In the genomic region with DNA sequence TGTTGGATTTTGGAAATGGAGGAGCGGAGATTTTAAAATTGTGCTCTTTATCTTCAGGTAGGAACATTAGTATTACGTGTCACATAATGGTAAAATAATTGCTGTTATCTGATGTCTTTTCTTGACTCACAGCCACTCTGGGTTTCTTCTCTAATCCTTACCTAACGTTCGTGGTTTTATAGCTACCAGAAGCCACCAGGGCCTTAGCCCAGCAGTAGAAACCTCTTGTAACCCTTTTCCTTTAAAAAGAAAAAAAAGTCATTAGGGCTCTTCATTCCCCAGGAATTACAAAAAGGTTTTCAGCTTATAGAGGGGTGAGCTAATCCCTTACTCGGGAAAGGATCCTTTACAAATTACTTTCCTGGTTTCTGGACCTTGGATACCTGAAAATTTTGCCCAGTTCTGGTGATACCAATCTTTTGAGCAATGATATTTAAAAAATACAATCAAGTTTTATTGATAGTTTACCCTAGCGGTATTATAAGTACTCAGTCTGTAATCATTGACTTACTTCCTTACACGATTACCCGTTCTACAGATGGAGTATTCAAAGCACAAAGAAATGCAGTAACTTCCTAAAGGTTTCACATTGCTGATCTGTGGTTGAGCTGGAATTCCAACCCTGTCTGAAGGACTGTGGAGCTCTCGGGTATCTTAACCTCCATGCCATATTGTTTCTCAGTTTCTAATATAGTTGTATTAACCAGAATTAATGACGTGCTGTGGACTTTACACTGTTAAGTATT, we compare ENCODE assay signal across 8 cellular contexts. TPM values are rescaled to one million over a fixed set of nuclear protein-coding genes. Genes with fewer than 3 reads are reported as not detected.
DNase-seq lines count a peak whose midpoint lies in the region; ATAC-seq, FAIRE-seq and TF ChIP-seq lines count a peak whose summit lies in the region.

No MANE protein-coding gene starts in this region.

- H3K23ac ChIP-seq in mesenchymal stem cell (ENCODE audit: low read length in 2 of 2): no peak overlapping the region

- peak overlapping the region; percentile 91 for H3K4me3 Mint-ChIP-seq in CD8-positive, alpha-beta T cell

- H4K91ac ChIP-seq in mesenchymal stem cell (ENCODE audit: low read length): no peak overlapping the region

- H3K4me2 ChIP-seq in mesenchymal stem cell (ENCODE audit: low read length, poor library complexity, severe bottlenecking): peak overlapping the region; percentile 70

- H3K18ac ChIP-seq in mesenchymal stem cell (ENCODE audit: low read depth in 1 of 2, low read length in 2 of 2): peak overlapping the region in 1 of 2 experiments; percentile 50

- peaks cover 28% of the 10 kb centered on the region for H3K4me1 Mint-ChIP-seq in CD8-positive, alpha-beta T cell (ENCODE audit: low read depth)

- H2AFZ ChIP-seq in mesenchymal stem cell (ENCODE audit: low read depth, low read length): no peak overlapping the region

- no peaks in the 10 kb centered on the region for H3K27me3 Mint-ChIP-seq in CD8-positive, alpha-beta T cell (ENCODE audit: low read depth)

- H3K36me3 Mint-ChIP-seq in CD8-positive, alpha-beta T cell: peaks cover 17% of the 10 kb centered on the region

- H3K9me3 ChIP-seq in CD8-positive, alpha-beta T cell (ENCODE audit: low read length): no peaks in the 10 kb centered on the region
- no peaks in the 10 kb centered on the region for H3K9me3 ChIP-seq in KOPT-K1 (ENCODE audit: insufficient read depth, low read length, poor library complexity, severe bottlenecking)
- H3K9me3 ChIP-seq in mesenchymal stem cell (ENCODE audit: control insufficient read depth, low read length): no peaks in the 10 kb centered on the region

- peak overlapping the region; percentile 92 for H2BK5ac ChIP-seq in mesenchymal stem cell (ENCODE audit: low read depth, low read length, poor library complexity, severe bottlenecking)

- H3K79me1 ChIP-seq in mesenchymal stem cell (replicated peaks; ENCODE audit: low read length, poor library complexity, severe bottlenecking): peaks cover 8% of the 10 kb centered on the region

- no peak overlapping the region for H2BK12ac ChIP-seq in mesenchymal stem cell (ENCODE audit: low read length in 2 of 2)

- DNase-seq in CD8-positive, alpha-beta T cell: no peak
- DNase-seq in cardiac fibroblast (ENCODE audit: low read depth in 2 of 2): peak; percentile 60 to 67
- DNase-seq in mesenchymal stem cell: peak; percentile 74
- peak; percentile 46 for DNase-seq in urothelium cell line (ENCODE audit: low spot score)
- DNase-seq in NCI-H510A (lab: John Stamatoyannopoulos, UW): no peak
- no peak for DNase-seq in DMS153 (lab: John Stamatoyannopoulos, UW)

- no peak overlapping the region for H4K8ac ChIP-seq in mesenchymal stem cell (ENCODE audit: low read length)

- no peak overlapping the region for H3K4ac ChIP-seq in mesenchymal stem cell (ENCODE audit: low read depth in 1 of 2, low read length in 2 of 2)

- FAIRE-seq in urothelium cell line (lab: Jason Lieb, UNC): no peak

- peak overlapping the region; percentile 44 for H2AK5ac ChIP-seq in mesenchymal stem cell (ENCODE audit: low read length, severe bottlenecking)

- H3K9ac ChIP-seq in mesenchymal stem cell (ENCODE audit: low read length): peak overlapping the region; percentile 100

- intact Hi-C loops in CD8-positive, alpha-beta T cell (cut with DNase I, micrococcal nuclease): loop anchor here (5.0 to 10.0 kb wide), 6 partner anchors 148 to 1768 kb away; a partner anchor contains a TSS

- H3K27ac ChIP-seq in CD8-positive, alpha-beta T cell (ENCODE audit: low read depth, low read length): peak overlapping the region; percentile 98
- peak overlapping the region; percentile 53 for H3K27ac ChIP-seq in KOPT-K1 (ENCODE audit: low read depth, low read length, poor library complexity, severe bottlenecking)
- H3K27ac ChIP-seq in mesenchymal stem cell (ENCODE audit: low read length, poor library complexity, severe bottlenecking): peak overlapping the region; percentile 98

- peaks cover 19% of the 10 kb centered on the region for H3K4me1 ChIP-seq in CD8-positive, alpha-beta T cell (ENCODE audit: insufficient read depth, low read length)
- H3K4me1 ChIP-seq in mesenchymal stem cell (ENCODE audit: control insufficient read depth, insufficient read depth, low read depth, low read length): peaks cover 5% of the 10 kb centered on the region

- CTCF ChIA-PET in CD8-positive, alpha-beta T cell (lab: Charles Lee): interaction anchor here (0.6 to 1.9 kb wide), 12 partner anchors 9 to 536 kb away, joined by 3 to 5 read pairs (median 3); no protein-coding TSS in a partner anchor

- no peak overlapping the region for H3K14ac ChIP-seq in mesenchymal stem cell (ENCODE audit: low read length in 2 of 2)

- POLR2A ChIA-PET in CD8-positive, alpha-beta T cell (lab: Charles Lee): interaction anchor here (0.9 to 1.2 kb wide), 4 partner anchors 12 to 340 kb away, joined by 3 read pairs; no protein-coding TSS in a partner anchor

- H3K9me3 Mint-ChIP-seq in CD8-positive, alpha-beta T cell: no peaks in the 10 kb centered on the region

- peak overlapping the region; percentile 75 for H3K4me3 ChIP-seq in CD8-positive, alpha-beta T cell (ENCODE audit: low read depth, low read length)
- H3K4me3 ChIP-seq in cardiac fibroblast (replicated peaks in 1 of 2; ENCODE audit: low read depth in 2 of 2, low read length in 2 of 2) (peak overlapping the region; percentile 90 to 92), mesenchymal stem cell (ENCODE audit: insufficient read depth in 1 of 2, low read depth in 1 of 2, low read length in 2 of 2) (peak overlapping the region; percentile 96 to 97)

- no peak overlapping the region for H2BK15ac ChIP-seq in mesenchymal stem cell (ENCODE audit: low read depth, poor library complexity, severe bottlenecking)

- no peak for TF ChIP-seq CTCF in CD8-positive, alpha-beta T cell (IDR thresholded peaks at IDR 0.05)
- TF ChIP-seq CTCF in cardiac fibroblast (IDR thresholded peaks at IDR 0.05; ENCODE audit: low read depth, low read length): no peak

- no peaks in the 10 kb centered on the region for H3K36me3 ChIP-seq in CD8-positive, alpha-beta T cell (ENCODE audit: insufficient read depth, low read length)
- H3K36me3 ChIP-seq in KOPT-K1 (ENCODE audit: insufficient read depth, low read length): no peaks in the 10 kb centered on the region
- H3K36me3 ChIP-seq in mesenchymal stem cell (ENCODE audit: control insufficient read depth in 1 of 2, insufficient read depth in 2 of 2, low read depth in 1 of 2, low read length in 2 of 2): peaks cover 9 to 13% of the 10 kb centered on the region in 2 experiments

- no peak overlapping the region for H2BK120ac ChIP-seq in mesenchymal stem cell (ENCODE audit: low read depth, low read length)

- no peak for ATAC-seq in CD8-positive, alpha-beta T cell
- no peak for ATAC-seq in GM18868 (IDR thresholded peaks at IDR 0.05; ENCODE audit: unreplicated experiment)

- WGBS in mesenchymal stem cell: 14% methylated on average over 4 of the region's 10 CpGs

- peak overlapping the region; percentile 97 for H3K27ac Mint-ChIP-seq in CD8-positive, alpha-beta T cell

- no peaks in the 10 kb centered on the region for H3K27me3 ChIP-seq in CD8-positive, alpha-beta T cell (ENCODE audit: insufficient read depth, low read length)
- no peaks in the 10 kb centered on the region for H3K27me3 ChIP-seq in mesenchymal stem cell (ENCODE audit: control insufficient read depth in 1 of 2, insufficient read depth in 1 of 2, low read length in 2 of 2)

RNA-seq across cellular contexts. Expression of a gene that starts 1.6 kb away (rescaled TPM):
- 100 to 1,000 TPM; 377 to 380 TPM for total RNA-seq in CD8-positive, alpha-beta T cell
- 86.8 TPM for polyA plus RNA-seq in mesenchymal stem cell (2013, experiment 1 of 2)
- polyA plus RNA-seq in mesenchymal stem cell (2013, experiment 2 of 2): 86.2 TPM

RNA-seq across cellular contexts. Expression of a gene that starts 35.5 kb away (rescaled TPM):
- not detected for total RNA-seq in CD8-positive, alpha-beta T cell
- polyA plus RNA-seq in mesenchymal stem cell (2013, experiment 1 of 2): 5.3 TPM
- polyA plus RNA-seq in mesenchymal stem cell (2013, experiment 2 of 2): 6.4 TPM

RNA-seq across cellular contexts. Expression of a gene that starts 42.4 kb away (rescaled TPM):
- not detected for total RNA-seq in CD8-positive, alpha-beta T cell
- 39.3 TPM for polyA plus RNA-seq in mesenchymal stem cell (2013, experiment 1 of 2)
- polyA plus RNA-seq in mesenchymal stem cell (2013, experiment 2 of 2): 41.5 TPM

Comparison
In these comparisons a context has a peak if more than half of its experiments do, and no peak if none do; other contexts are left out.
1. DNase-seq: peak in cardiac fibroblast (2 of 2), mesenchymal stem cell (single experiment) and urothelium cell line (single experiment); none in CD8-positive, alpha-beta T cell (0 of 7), NCI-H510A (single experiment) and DMS153 (single experiment).
2. Peak in every context shown above with its lines, with median percentiles within 50 percentile points of each other: H3K27ac ChIP-seq and H3K4me3 ChIP-seq.